1 cellular context compared by ENCODE assay signal in the genomic region with DNA sequence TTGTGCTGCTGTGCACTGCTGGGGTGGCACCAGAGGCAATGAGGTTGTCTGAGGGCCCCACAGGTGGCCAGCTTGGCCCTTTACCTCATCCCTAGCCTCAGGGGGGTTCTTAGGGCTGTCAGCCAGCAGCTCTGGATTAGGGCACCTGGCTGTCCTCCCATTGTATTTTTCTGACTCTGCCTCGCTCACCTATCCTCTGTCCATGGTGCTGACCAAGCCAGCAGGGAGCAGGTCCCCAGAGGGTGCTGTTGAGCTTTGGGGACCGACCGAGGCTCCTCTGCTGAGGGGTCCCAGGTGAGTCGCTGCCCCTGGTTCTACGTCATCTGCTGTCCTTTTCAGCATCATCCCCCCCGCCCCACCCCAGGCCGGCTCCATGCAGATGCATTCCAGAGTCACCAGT.
TF ChIP-seq lines count a peak whose summit lies in the region.

No MANE protein-coding gene starts in this region.

TF ChIP-seq in K562, 482 proteins besides CTCF, POLR2A, EP300 and RAD21:
- TF ChIP-seq, protein P1, sequence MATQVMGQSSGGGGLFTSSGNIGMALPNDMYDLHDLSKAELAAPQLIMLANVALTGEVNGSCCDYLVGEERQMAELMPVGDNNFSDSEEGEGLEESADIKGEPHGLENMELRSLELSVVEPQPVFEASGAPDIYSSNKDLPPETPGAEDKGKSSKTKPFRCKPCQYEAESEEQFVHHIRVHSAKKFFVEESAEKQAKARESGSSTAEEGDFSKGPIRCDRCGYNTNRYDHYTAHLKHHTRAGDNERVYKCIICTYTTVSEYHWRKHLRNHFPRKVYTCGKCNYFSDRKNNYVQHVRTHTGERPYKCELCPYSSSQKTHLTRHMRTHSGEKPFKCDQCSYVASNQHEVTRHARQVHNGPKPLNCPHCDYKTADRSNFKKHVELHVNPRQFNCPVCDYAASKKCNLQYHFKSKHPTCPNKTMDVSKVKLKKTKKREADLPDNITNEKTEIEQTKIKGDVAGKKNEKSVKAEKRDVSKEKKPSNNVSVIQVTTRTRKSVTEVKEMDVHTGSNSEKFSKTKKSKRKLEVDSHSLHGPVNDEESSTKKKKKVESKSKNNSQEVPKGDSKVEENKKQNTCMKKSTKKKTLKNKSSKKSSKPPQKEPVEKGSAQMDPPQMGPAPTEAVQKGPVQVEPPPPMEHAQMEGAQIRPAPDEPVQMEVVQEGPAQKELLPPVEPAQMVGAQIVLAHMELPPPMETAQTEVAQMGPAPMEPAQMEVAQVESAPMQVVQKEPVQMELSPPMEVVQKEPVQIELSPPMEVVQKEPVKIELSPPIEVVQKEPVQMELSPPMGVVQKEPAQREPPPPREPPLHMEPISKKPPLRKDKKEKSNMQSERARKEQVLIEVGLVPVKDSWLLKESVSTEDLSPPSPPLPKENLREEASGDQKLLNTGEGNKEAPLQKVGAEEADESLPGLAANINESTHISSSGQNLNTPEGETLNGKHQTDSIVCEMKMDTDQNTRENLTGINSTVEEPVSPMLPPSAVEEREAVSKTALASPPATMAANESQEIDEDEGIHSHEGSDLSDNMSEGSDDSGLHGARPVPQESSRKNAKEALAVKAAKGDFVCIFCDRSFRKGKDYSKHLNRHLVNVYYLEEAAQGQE (CRISPR knock-in tag; IDR thresholded peaks at IDR 0.05; ENCODE audit: low read depth): peak; percentile 86
- TF ChIP-seq, protein P2, sequence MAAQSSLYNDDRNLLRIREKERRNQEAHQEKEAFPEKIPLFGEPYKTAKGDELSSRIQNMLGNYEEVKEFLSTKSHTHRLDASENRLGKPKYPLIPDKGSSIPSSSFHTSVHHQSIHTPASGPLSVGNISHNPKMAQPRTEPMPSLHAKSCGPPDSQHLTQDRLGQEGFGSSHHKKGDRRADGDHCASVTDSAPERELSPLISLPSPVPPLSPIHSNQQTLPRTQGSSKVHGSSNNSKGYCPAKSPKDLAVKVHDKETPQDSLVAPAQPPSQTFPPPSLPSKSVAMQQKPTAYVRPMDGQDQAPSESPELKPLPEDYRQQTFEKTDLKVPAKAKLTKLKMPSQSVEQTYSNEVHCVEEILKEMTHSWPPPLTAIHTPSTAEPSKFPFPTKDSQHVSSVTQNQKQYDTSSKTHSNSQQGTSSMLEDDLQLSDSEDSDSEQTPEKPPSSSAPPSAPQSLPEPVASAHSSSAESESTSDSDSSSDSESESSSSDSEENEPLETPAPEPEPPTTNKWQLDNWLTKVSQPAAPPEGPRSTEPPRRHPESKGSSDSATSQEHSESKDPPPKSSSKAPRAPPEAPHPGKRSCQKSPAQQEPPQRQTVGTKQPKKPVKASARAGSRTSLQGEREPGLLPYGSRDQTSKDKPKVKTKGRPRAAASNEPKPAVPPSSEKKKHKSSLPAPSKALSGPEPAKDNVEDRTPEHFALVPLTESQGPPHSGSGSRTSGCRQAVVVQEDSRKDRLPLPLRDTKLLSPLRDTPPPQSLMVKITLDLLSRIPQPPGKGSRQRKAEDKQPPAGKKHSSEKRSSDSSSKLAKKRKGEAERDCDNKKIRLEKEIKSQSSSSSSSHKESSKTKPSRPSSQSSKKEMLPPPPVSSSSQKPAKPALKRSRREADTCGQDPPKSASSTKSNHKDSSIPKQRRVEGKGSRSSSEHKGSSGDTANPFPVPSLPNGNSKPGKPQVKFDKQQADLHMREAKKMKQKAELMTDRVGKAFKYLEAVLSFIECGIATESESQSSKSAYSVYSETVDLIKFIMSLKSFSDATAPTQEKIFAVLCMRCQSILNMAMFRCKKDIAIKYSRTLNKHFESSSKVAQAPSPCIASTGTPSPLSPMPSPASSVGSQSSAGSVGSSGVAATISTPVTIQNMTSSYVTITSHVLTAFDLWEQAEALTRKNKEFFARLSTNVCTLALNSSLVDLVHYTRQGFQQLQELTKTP (IDR thresholded peaks at IDR 0.05; ENCODE audit: low read depth in 1 of 2, partially characterized antibody in 2 of 2): no peak
- TF ChIP-seq EHMT2 (IDR thresholded peaks at IDR 0.05) (0 out of 2 replicates have a peak, but pooled peaks have one; percentile 23), BRCA1 (IDR thresholded peaks at IDR 0.05) (no peak), BRCA1 (CRISPR knock-in tag; IDR thresholded peaks at IDR 0.05) (no peak)
